ENCODE assay signal across 14 cellular contexts in the genomic region with DNA sequence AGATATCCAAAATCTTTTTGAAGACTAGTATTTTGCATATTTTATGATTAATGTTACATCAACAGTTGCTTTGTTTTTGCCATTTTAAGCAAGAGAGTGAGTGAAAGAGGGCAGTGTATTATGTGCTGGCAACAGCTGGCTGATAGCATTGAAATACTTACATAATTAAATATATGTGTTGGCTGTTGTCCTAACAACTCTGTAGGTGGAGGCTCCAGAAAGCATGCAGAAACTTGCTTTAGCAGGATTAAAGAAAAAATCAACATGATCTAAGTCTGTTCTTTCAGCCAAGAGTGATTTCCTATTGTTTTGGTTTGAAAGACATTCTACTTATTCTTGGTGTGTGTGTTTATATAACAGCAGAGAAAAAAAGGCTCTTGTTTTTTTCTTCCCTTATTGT.
A peak's percentile ranks its signal among the peaks of the same experiment; 100 is the strongest.
DNase-seq lines count a peak whose midpoint lies in the region; ATAC-seq, FAIRE-seq and TF ChIP-seq lines count a peak whose summit lies in the region.
"Had no signal": no experiment of that assay in that cellular context is flagged by ENCODE, and none has a peak within 500 bp of the region (broad histone marks: within the 10 kb centered on the region; RNA-seq: fewer than 3 reads in every experiment).

No MANE protein-coding gene starts in this region.

- POLR2A ChIA-PET in A549 (lab: Yijun Ruan, JAX): no interaction called here

- DNase-seq in A549 (ENCODE audit: low read depth in 1 of 2, low spot score in 1 of 2) (no peak), NCI-H1105 (lab: John Stamatoyannopoulos, UW) (peak; percentile 94), RWPE2 (ENCODE audit: low spot score) (no peak), globus pallidus (ENCODE audit: low spot score) (peak; percentile 57), left lung (no peak), SKM-1 treated with dmso at 0.1 percent for 144 hours (lab: John Stamatoyannopoulos, UW; ENCODE audit: unreplicated experiment) (no peak), AG08395 (ENCODE audit: low spot score) (no peak)
- DNase-seq: activated CD8-positive, alpha-beta T cell treated with anti-CD3 and anti-CD28 coated beads, Interleukin-2, amount 10 ng/mL, durations not matched to agents 7 days and 5 days; adrenal gland; glutamatergic neuron; GOT3; mesendoderm had no signal

- no peak for FAIRE-seq in A549 (lab: Jason Lieb, UNC)

- H3K27ac ChIP-seq in A549: no peak overlapping the region
- peak overlapping the region; percentile 23 for H3K27ac ChIP-seq in RWPE2 (ENCODE audit: poor library complexity, severe bottlenecking)
- no peak overlapping the region for H3K27ac ChIP-seq in left lung
- H3K27ac ChIP-seq: adrenal gland had no signal

- H3K9me3 ChIP-seq in A549 (no peaks in the 10 kb centered on the region), RWPE2 (ENCODE audit: severe bottlenecking) (no peaks in the 10 kb centered on the region), left lung (no peaks in the 10 kb centered on the region)
- H3K9me3 ChIP-seq: adrenal gland had no signal

- H3K27me3 ChIP-seq in RWPE2 (ENCODE audit: insufficient read depth, poor library complexity, severe bottlenecking): no peaks in the 10 kb centered on the region
- H3K27me3 ChIP-seq in left lung: no peaks in the 10 kb centered on the region
- H3K27me3 ChIP-seq: adrenal gland had no signal

- CTCF ChIA-PET in A549 (lab: Yijun Ruan, JAX): no interaction called here

- no peak for ATAC-seq in A549
- ATAC-seq in RWPE2 (ENCODE audit: low read depth): peak; percentile 91
- ATAC-seq in HG02884 (IDR thresholded peaks at IDR 0.05; ENCODE audit: unreplicated experiment): no peak
- no peak for ATAC-seq in left lung
- ATAC-seq: activated CD8-positive, alpha-beta T cell treated with anti-CD3 and anti-CD28 coated beads, Interleukin-2, amount 10 ng/mL, durations not matched to agents 7 days and 5 days; stimulated activated effector memory CD8-positive, alpha-beta T cell treated with anti-CD3 and anti-CD28 coated beads, Interleukin-12 subunit alpha, Interleukin-12 subunit beta, amount 100 ng/mL, for 72 hours had no signal

- H3K4me1 ChIP-seq in A549: peaks cover 28% of the 10 kb centered on the region
- H3K4me1 ChIP-seq in RWPE2 (ENCODE audit: insufficient read depth, poor library complexity, severe bottlenecking): peaks cover 35% of the 10 kb centered on the region
- no peaks in the 10 kb centered on the region for H3K4me1 ChIP-seq in left lung

- TF ChIP-seq CTCF in A549 (IDR thresholded peaks at IDR 0.05) (no peak), RWPE2 (IDR thresholded peaks at IDR 0.05; ENCODE audit: poor library complexity, severe bottlenecking) (no peak), left lung (IDR thresholded peaks at IDR 0.05) (no peak)

- no peak for TF ChIP-seq RAD21 in A549 (conservative IDR thresholded peaks at IDR 0.05 in 1 of 2, IDR thresholded peaks at IDR 0.05 in 1 of 2)

- peak overlapping the region; percentile 44 for H3K4me2 ChIP-seq in A549

- no peak for TF ChIP-seq POLR2A in A549 (IDR thresholded peaks at IDR 0.05; ENCODE audit: low read length)

- intact Hi-C loops in left lung (cut with DNase I): no loop called here

- H3K4me3 ChIP-seq in A549: no peak overlapping the region
- H3K4me3 ChIP-seq in RWPE2 (ENCODE audit: severe bottlenecking): no peak overlapping the region
- no peak overlapping the region for H3K4me3 ChIP-seq in left lung
- H3K4me3 ChIP-seq: adrenal gland had no signal

- H3K36me3 ChIP-seq in RWPE2 (ENCODE audit: low read depth): no peaks in the 10 kb centered on the region
- no peaks in the 10 kb centered on the region for H3K36me3 ChIP-seq in left lung
- H3K36me3 ChIP-seq: adrenal gland had no signal

- no peak for TF ChIP-seq EP300 in A549 (IDR thresholded peaks at IDR 0.05)

TF ChIP-seq in A549, 52 proteins besides CTCF, POLR2A, EP300 and RAD21:
- no peak for TF ChIP-seq RCOR1 (IDR thresholded peaks at IDR 0.05; ENCODE audit: low read depth, low read length)
- no peak for TF ChIP-seq CHD2 (IDR thresholded peaks at IDR 0.05; ENCODE audit: low read length, partially characterized antibody)
- TF ChIP-seq EHF (CRISPR knock-in tag; IDR thresholded peaks at IDR 0.05): no peak
- TF ChIP-seq CBX8 (IDR thresholded peaks at IDR 0.05): no peak
- TF ChIP-seq JUN (IDR thresholded peaks at IDR 0.05): no peak
- no peak for TF ChIP-seq HOXA7 (CRISPR knock-in tag; IDR thresholded peaks at IDR 0.05)
- TF ChIP-seq BCL3 (IDR thresholded peaks at IDR 0.05): no peak
- no peak for TF ChIP-seq ZSCAN20 (CRISPR knock-in tag; IDR thresholded peaks at IDR 0.05)

Comparison
In these comparisons a context has a peak if more than half of its experiments do, and no peak if none do; other contexts are left out.
1. DNase-seq: peak in NCI-H1105 (single experiment) and globus pallidus (single experiment); none in A549 (0 of 2), RWPE2 (single experiment), left lung (0 of 2), SKM-1 treated with dmso at 0.1 percent for 144 hours (single experiment) and AG08395 (single experiment).